Comparison of ENCODE assay signal across 19 cellular contexts in genomic region chr5:76861616-76862015, GRCh38. TPM values are rescaled to one million over a fixed set of nuclear protein-coding genes. Genes with fewer than 3 reads are reported as not detected.
"Had no signal": no experiment of that assay in that cellular context is flagged by ENCODE, and none has a peak within 500 bp of the region (broad histone marks: within the 10 kb centered on the region; RNA-seq: fewer than 3 reads in every experiment).

No MANE protein-coding gene starts in this region.

- H3K27ac Mint-ChIP-seq: activated naive CD4-positive, alpha-beta T cell treated with anti-CD3 and anti-CD28 coated beads, Interleukin-2, amount 50 U/mL, for 24 hours; immature natural killer cell; stimulated activated naive CD8-positive, alpha-beta T cell treated with anti-CD3 and anti-CD28 coated beads, Interleukin-15, amount 100 ng/mL, for 72 hours had no signal

- ATAC-seq: left lobe of liver; pancreas; stimulated activated naive CD8-positive, alpha-beta T cell treated with anti-CD3 and anti-CD28 coated beads, Interleukin-15, amount 100 ng/mL, for 72 hours had no signal

- H3K4me1 ChIP-seq: pancreas, sigmoid colon, testis, upper lobe of left lung had no signal

- H3K36me3 ChIP-seq: pancreas, sigmoid colon, upper lobe of left lung had no signal

- H3K27me3 ChIP-seq: dorsolateral prefrontal cortex, pancreas, sigmoid colon, testis, upper lobe of left lung had no signal

- H3K9me3 Mint-ChIP-seq: activated naive CD4-positive, alpha-beta T cell treated with anti-CD3 and anti-CD28 coated beads, Interleukin-2, amount 50 U/mL, for 24 hours; immature natural killer cell had no signal

- H3K4me3 ChIP-seq: dorsolateral prefrontal cortex, pancreas, sigmoid colon, testis, upper lobe of left lung had no signal

- H3K9me3 ChIP-seq: pancreas, sigmoid colon, testis, upper lobe of left lung had no signal

- H3K27ac ChIP-seq: dorsolateral prefrontal cortex, pancreas, sigmoid colon, testis, upper lobe of left lung, VCaP had no signal

- H3K4me3 Mint-ChIP-seq: activated naive CD4-positive, alpha-beta T cell treated with anti-CD3 and anti-CD28 coated beads, Interleukin-2, amount 50 U/mL, for 24 hours; immature natural killer cell; naive B cell; stimulated activated naive CD8-positive, alpha-beta T cell treated with anti-CD3 and anti-CD28 coated beads, Interleukin-15, amount 100 ng/mL, for 72 hours had no signal

- H3K36me3 Mint-ChIP-seq: activated naive CD4-positive, alpha-beta T cell treated with anti-CD3 and anti-CD28 coated beads, Interleukin-2, amount 50 U/mL, for 24 hours; immature natural killer cell; naive B cell had no signal

- DNase-seq: activated CD4-positive, alpha-beta T cell treated with anti-CD3 and anti-CD28 coated beads for 1 hour; activated CD4-positive, alpha-beta T cell treated with anti-CD3 and anti-CD28 coated beads, Interleukin-2, amount 50 U/mL, for 4 hours; dorsolateral prefrontal cortex; head of caudate nucleus; immature natural killer cell; mammary epithelial cell; naive B cell; pancreas; sigmoid colon; stimulated activated CD4-positive, alpha-beta T cell treated with anti-CD3 and anti-CD28 coated beads, Interleukin-1b, Interleukin-23, amount 100 ng/mL, for 48 hours; stimulated activated naive CD8-positive, alpha-beta T cell treated with anti-CD3 and anti-CD28 coated beads, Interleukin-15, amount 100 ng/mL, for 72 hours; testis; upper lobe of left lung had no signal

- H3K27me3 Mint-ChIP-seq: activated naive CD4-positive, alpha-beta T cell treated with anti-CD3 and anti-CD28 coated beads, Interleukin-2, amount 50 U/mL, for 24 hours; naive B cell; stimulated activated naive CD8-positive, alpha-beta T cell treated with anti-CD3 and anti-CD28 coated beads, Interleukin-15, amount 100 ng/mL, for 72 hours had no signal

RNA-seq across cellular contexts. Expression of gene S100Z, which starts 11.8 kb away (rescaled TPM):
- total RNA-seq: bronchial epithelial cell, chondrocyte, frontal cortex, left lobe of liver, mammary epithelial cell, sigmoid colon had no signal
